ENCODE assay signal across 8 cellular contexts in genomic region chr3:81581966-81582599, GRCh38.
DNase-seq lines count a peak whose midpoint lies in the region; ATAC-seq and TF ChIP-seq lines count a peak whose summit lies in the region.

No MANE protein-coding gene starts in this region.

- peak; percentile 82 for TF ChIP-seq CTCF in epithelial cell of proximal tubule (conservative IDR thresholded peaks at IDR 0.05; ENCODE audit: low read depth, low read length)
- TF ChIP-seq CTCF in osteoblast (IDR thresholded peaks at IDR 0.05; ENCODE audit: extremely low read depth, low read depth, low read length): peak; percentile 83

- no peaks in the 10 kb centered on the region for H3K79me2 ChIP-seq in osteoblast (ENCODE audit: insufficient read depth, low read length)

- H3K27me3 ChIP-seq in osteoblast (ENCODE audit: insufficient read depth, low read length): no peaks in the 10 kb centered on the region

- no peak overlapping the region for H3K4me2 ChIP-seq in osteoblast (ENCODE audit: insufficient read depth, low read length)

- H2AFZ ChIP-seq in osteoblast (ENCODE audit: low read length): no peak overlapping the region

- peaks cover 21% of the 10 kb centered on the region for H3K36me3 ChIP-seq in osteoblast (ENCODE audit: insufficient read depth, low read length)

- H3K27ac ChIP-seq in osteoblast (ENCODE audit: low read depth, low read length): no peak overlapping the region

- DNase-seq in NCI-H2171 (lab: John Stamatoyannopoulos, UW) (peak; percentile 4), NCI-H2171 treated with DMSO at 0.1 percent for 48 hours (lab: John Stamatoyannopoulos, UW) (no peak), RPMI7951 (ENCODE audit: low read depth) (peak; percentile 37), epithelial cell of proximal tubule (ENCODE audit: low read depth) (no peak), osteoblast (ENCODE audit: insufficient read length, low spot score, missing footprints) (no peak)

- H3K9me3 ChIP-seq in osteoblast (ENCODE audit: low read depth, low read length): no peaks in the 10 kb centered on the region

- H3K4me1 ChIP-seq in osteoblast (ENCODE audit: insufficient read depth, low read length): no peaks in the 10 kb centered on the region

- ATAC-seq in GM18861 (IDR thresholded peaks at IDR 0.05; ENCODE audit: unreplicated experiment) (peak; percentile 72), HG03097 (IDR thresholded peaks at IDR 0.05; ENCODE audit: low FRiP score, unreplicated experiment) (peak; percentile 61), GM21526 (IDR thresholded peaks at IDR 0.05; ENCODE audit: low FRiP score, unreplicated experiment) (no peak)

- H3K4me3 ChIP-seq in epithelial cell of proximal tubule (ENCODE audit: low read depth, low read length) (no peak overlapping the region), osteoblast (ENCODE audit: insufficient read depth, low read length) (no peak overlapping the region)

- H4K20me1 ChIP-seq in osteoblast (ENCODE audit: insufficient read depth, low read length): no peaks in the 10 kb centered on the region

Comparison
In these comparisons a context has a peak if more than half of its experiments do, and no peak if none do; other contexts are left out.
1. DNase-seq: peak in NCI-H2171 (single experiment) and RPMI7951 (single experiment); none in NCI-H2171 treated with DMSO at 0.1 percent for 48 hours (single experiment), epithelial cell of proximal tubule (single experiment) and osteoblast (single experiment).